In the genomic region with DNA sequence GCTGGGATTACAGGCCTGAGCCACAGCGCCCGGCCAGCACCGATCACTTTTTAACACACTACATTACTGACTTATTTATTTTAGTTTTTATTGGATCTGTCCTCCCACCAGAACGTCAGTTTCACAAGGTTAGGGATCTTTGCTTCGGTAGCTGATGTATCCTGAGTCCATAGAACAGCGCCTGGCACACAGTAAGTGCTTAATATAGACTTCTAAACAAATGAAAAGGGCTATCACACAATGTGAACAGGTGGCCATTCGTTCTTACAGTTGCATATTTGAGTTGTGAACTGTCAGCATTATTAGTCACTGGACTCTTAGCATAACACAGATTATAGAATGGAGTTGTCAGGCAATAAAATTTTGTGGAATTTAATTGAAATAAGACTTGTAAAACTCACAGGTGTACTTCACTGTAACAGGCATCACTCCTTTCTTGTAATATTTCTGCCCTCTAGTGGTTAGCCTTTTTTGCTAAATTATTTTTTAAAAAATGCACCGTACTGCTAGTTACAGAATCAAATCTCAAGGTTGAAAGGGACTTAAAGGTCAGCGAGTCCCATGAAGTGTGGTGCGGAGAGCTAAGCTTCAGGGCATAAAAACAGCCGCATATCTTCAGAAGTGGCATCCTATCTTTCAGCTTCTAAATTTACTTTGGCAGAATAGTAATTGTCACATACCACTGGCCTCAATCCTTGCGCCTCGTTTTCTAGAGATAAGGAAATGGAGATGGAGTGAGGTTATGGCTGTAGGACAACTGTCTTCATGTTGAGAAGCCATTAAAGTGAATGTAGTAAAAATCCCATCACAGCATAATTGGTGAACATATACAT, we compare ENCODE assay signal across 8 cellular contexts. TPM values are rescaled to one million over a fixed set of nuclear protein-coding genes. Genes with fewer than 3 reads are reported as not detected.
DNase-seq lines count a peak whose midpoint lies in the region; ATAC-seq and TF ChIP-seq lines count a peak whose summit lies in the region.

No MANE protein-coding gene starts in this region.

- ATAC-seq in CD4-positive, CD25-positive, alpha-beta regulatory T cell (ENCODE audit: low read depth in 2 of 2), result no peak
- ATAC-seq in RWPE2 (ENCODE audit: low read depth) (no peak), HG02610 (IDR thresholded peaks at IDR 0.05; ENCODE audit: unreplicated experiment) (no peak)

- peak in 2 of 3 donors; percentile 40 to 56 for DNase-seq in CD4-positive, CD25-positive, alpha-beta regulatory T cell
- DNase-seq in HFFc6 (peak; percentile 28), RWPE2 (ENCODE audit: low spot score) (no peak), glomerular visceral epithelial cell (ENCODE audit: extremely low spot score) (peak; percentile 26), suprapubic skin (ENCODE audit: low spot score in 2 of 2) (no peak), cortex of kidney (lab: John Stamatoyannopoulos, UW) (no peak), ecto neural progenitor cell (ENCODE audit: low spot score) (no peak)

- peaks cover 3% of the 10 kb centered on the region for H3K36me3 Mint-ChIP-seq in CD4-positive, CD25-positive, alpha-beta regulatory T cell
- H3K36me3 Mint-ChIP-seq in HFFc6 (ENCODE audit: low read depth), result no peaks in the 10 kb centered on the region

- H3K4me3 Mint-ChIP-seq in CD4-positive, CD25-positive, alpha-beta regulatory T cell, result peak overlapping the region in 2 of 4 donors; percentile 75 to 76
- no peak overlapping the region for H3K4me3 Mint-ChIP-seq in HFFc6

- H3K27me3 ChIP-seq in CD4-positive, CD25-positive, alpha-beta regulatory T cell (ENCODE audit: control insufficient read depth, insufficient read depth, low read length), result no peaks in the 10 kb centered on the region
- no peaks in the 10 kb centered on the region for H3K27me3 ChIP-seq in RWPE2 (ENCODE audit: insufficient read depth, poor library complexity, severe bottlenecking)
- H3K27me3 ChIP-seq in suprapubic skin, result no peaks in the 10 kb centered on the region

- H3K36me3 ChIP-seq in CD4-positive, CD25-positive, alpha-beta regulatory T cell (ENCODE audit: control insufficient read depth, insufficient read depth, low read length), result no peaks in the 10 kb centered on the region
- no peaks in the 10 kb centered on the region for H3K36me3 ChIP-seq in RWPE2 (ENCODE audit: low read depth)
- H3K36me3 ChIP-seq in suprapubic skin, result no peaks in the 10 kb centered on the region

- H3K4me1 Mint-ChIP-seq in CD4-positive, CD25-positive, alpha-beta regulatory T cell, result peaks cover 10 to 31% (median 18%) of the 10 kb centered on the region in 4 donors
- peaks cover 32% of the 10 kb centered on the region for H3K4me1 Mint-ChIP-seq in HFFc6 (ENCODE audit: low read depth)

- H3K9me3 ChIP-seq in CD4-positive, CD25-positive, alpha-beta regulatory T cell (ENCODE audit: control insufficient read depth in 2 of 2, low read length in 2 of 2), result no peaks in the 10 kb centered on the region
- H3K9me3 ChIP-seq in RWPE2 (ENCODE audit: severe bottlenecking), result no peaks in the 10 kb centered on the region
- no peaks in the 10 kb centered on the region for H3K9me3 ChIP-seq in suprapubic skin

- no peaks in the 10 kb centered on the region for H3K9me3 Mint-ChIP-seq in CD4-positive, CD25-positive, alpha-beta regulatory T cell
- no peaks in the 10 kb centered on the region for H3K9me3 Mint-ChIP-seq in HFFc6

- no peak for TF ChIP-seq POLR2A in suprapubic skin (IDR thresholded peaks at IDR 0.05)

- peak overlapping the region in 2 of 3 donors; percentile 24 to 53 for H3K27ac Mint-ChIP-seq in CD4-positive, CD25-positive, alpha-beta regulatory T cell
- H3K27ac Mint-ChIP-seq in HFFc6, result no peak overlapping the region

- TF ChIP-seq CTCF in HFFc6 (IDR thresholded peaks at IDR 0.05) (peak; percentile 89), RWPE2 (IDR thresholded peaks at IDR 0.05; ENCODE audit: poor library complexity, severe bottlenecking) (peak; percentile 81), suprapubic skin (IDR thresholded peaks at IDR 0.05) (peak; percentile 32 to 48)

- H3K4me3 ChIP-seq in CD4-positive, CD25-positive, alpha-beta regulatory T cell (ENCODE audit: low read depth, low read length), result no peak overlapping the region
- H3K4me3 ChIP-seq in RWPE2 (ENCODE audit: severe bottlenecking) (no peak overlapping the region), suprapubic skin (no peak overlapping the region)

- peaks cover 19% of the 10 kb centered on the region for H3K4me1 ChIP-seq in CD4-positive, CD25-positive, alpha-beta regulatory T cell (ENCODE audit: control insufficient read depth, insufficient read depth, low read length, poor library complexity, severe bottlenecking)
- peaks cover 6% of the 10 kb centered on the region for H3K4me1 ChIP-seq in RWPE2 (ENCODE audit: insufficient read depth, poor library complexity, severe bottlenecking)
- peaks cover 21% of the 10 kb centered on the region for H3K4me1 ChIP-seq in suprapubic skin

- WGBS in suprapubic skin, result 56% methylated on average over 13 of the region's 13 CpGs

- peaks cover 4% of the 10 kb centered on the region for H3K27me3 Mint-ChIP-seq in CD4-positive, CD25-positive, alpha-beta regulatory T cell
- peaks cover 1% of the 10 kb centered on the region; the same call in 1 of the 2 replicates for H3K27me3 Mint-ChIP-seq in HFFc6 (ENCODE audit: insufficient read depth)

- H3K27ac ChIP-seq in CD4-positive, CD25-positive, alpha-beta regulatory T cell (ENCODE audit: insufficient read depth, low read length, poor library complexity, severe bottlenecking), result no peak overlapping the region
- H3K27ac ChIP-seq in RWPE2 (ENCODE audit: poor library complexity, severe bottlenecking) (no peak overlapping the region), suprapubic skin (no peak overlapping the region)

- no peak for TF ChIP-seq EP300 in suprapubic skin (IDR thresholded peaks at IDR 0.05)

RNA-seq across cellular contexts. Expression of gene TBC1D7, which starts 3.4 kb away (rescaled TPM):
- 16.2 TPM for total RNA-seq in CD4-positive, CD25-positive, alpha-beta regulatory T cell
- polyA plus RNA-seq in CD4-positive, CD25-positive, alpha-beta regulatory T cell, result 10 to 100 TPM; 18.7 to 31.3 (median 22.5) TPM
- 10 to 100 TPM; 11.5 to 15.1 (median 14.6) TPM for total RNA-seq in HFFc6 (2021; fragmentation: NEBNext Ultra II Directional; extraction: Animal tissue kit (Norgen Biotek cat#: 25700))
- total RNA-seq in suprapubic skin, result 10 to 100 TPM in 3 of 4 donors, 1 to 10 TPM in 1; 8.3 to 15.4 (median 12.2) TPM

Comparison
In these comparisons a context has a peak if more than half of its experiments do, and no peak if none do; other contexts are left out.
1. DNase-seq: peak in CD4-positive, CD25-positive, alpha-beta regulatory T cell (2 of 3), HFFc6 (single experiment) and glomerular visceral epithelial cell (single experiment); none in RWPE2 (single experiment), suprapubic skin (0 of 2), cortex of kidney (single experiment) and ecto neural progenitor cell (single experiment).
2. Peak in every context shown above with its lines, with median percentiles within 50 percentile points of each other: CTCF ChIP-seq.